In the genomic region with DNA sequence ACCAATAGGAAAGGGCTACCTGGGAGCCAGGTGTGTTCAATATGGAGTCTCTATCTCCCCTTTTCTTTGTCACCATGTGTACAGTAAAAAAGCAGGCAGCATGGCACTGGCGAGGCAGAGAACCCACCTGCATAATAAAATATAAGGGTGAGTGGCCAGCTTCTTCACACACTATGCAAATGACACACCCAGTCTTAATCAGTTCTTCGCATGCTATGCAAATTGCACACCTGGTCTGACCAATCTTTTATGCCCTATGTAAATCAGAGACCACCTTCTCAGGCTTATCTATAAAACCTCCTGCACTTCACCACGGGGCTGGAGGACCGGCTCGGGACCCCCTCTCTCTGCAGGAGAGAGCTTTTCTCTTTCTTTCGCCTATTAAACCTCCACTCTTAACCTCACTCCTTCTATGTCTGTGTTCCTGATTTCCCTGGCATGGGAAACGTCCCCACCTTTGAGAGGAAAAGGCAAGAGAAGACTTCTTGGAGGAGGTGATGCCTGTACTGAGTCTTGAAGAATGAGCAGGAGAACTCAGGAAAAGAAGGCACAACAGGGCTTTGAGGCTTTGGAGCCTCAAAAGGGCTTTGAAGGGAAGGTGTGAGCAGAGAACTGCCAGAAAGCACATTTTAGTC, we compare ENCODE assay signal across 27 cellular contexts.
DNase-seq lines count a peak whose midpoint lies in the region; TF ChIP-seq lines count a peak whose summit lies in the region.
"Had no signal": no experiment of that assay in that cellular context is flagged by ENCODE, and none has a peak within 500 bp of the region (broad histone marks: within the 10 kb centered on the region; RNA-seq: fewer than 3 reads in every experiment).

No MANE protein-coding gene starts in this region.

- H3K4me1 ChIP-seq in H9 (ENCODE audit: insufficient read depth, low read length) (peaks cover 17% of the 10 kb centered on the region), iPS-15b (ENCODE audit: control insufficient read depth, insufficient read depth, low read length) (peaks cover 24% of the 10 kb centered on the region), esophagus squamous epithelium (no peaks in the 10 kb centered on the region), left ventricle myocardium inferior (no peaks in the 10 kb centered on the region)
- H3K4me1 ChIP-seq: A549; BLaER1 treated with 17β-estradiol and CSF1 and Interleukin-3, amounts not matched to agents 10 nM and 100 nM had no signal

- no peak overlapping the region for H2AK5ac ChIP-seq in H9 (ENCODE audit: insufficient read length, low read length)

- POLR2A ChIA-PET in MCF 10A (lab: Yijun Ruan, JAX) = no interaction called here

- H3K4me3 ChIP-seq in iPS-15b (ENCODE audit: low read depth, low read length) = peak overlapping the region; percentile 53
- no peak overlapping the region for H3K4me3 ChIP-seq in esophagus squamous epithelium
- no peak overlapping the region for H3K4me3 ChIP-seq in left ventricle myocardium inferior
- H3K4me3 ChIP-seq: A549; BLaER1 treated with 17β-estradiol and CSF1 and Interleukin-3, amounts not matched to agents 10 nM and 100 nM; GM12878; K562 had no signal

- H3K18ac ChIP-seq in H9 (ENCODE audit: insufficient read length, low read depth, low read length) = peak overlapping the region; percentile 23

- H3K9ac ChIP-seq in H9 (ENCODE audit: extremely low read depth, insufficient read length, low read length) (peak overlapping the region; percentile 88), iPS-15b (ENCODE audit: low read depth, low read length) (peak overlapping the region; percentile 63)
- H3K9ac ChIP-seq: BLaER1 treated with 17β-estradiol and CSF1 and Interleukin-3, amounts not matched to agents 10 nM and 100 nM; SK-N-SH had no signal

- H2BK5ac ChIP-seq in H9 (ENCODE audit: insufficient read length, low read length) = peak overlapping the region; percentile 33

- no peak overlapping the region for H4K91ac ChIP-seq in H9 (ENCODE audit: insufficient read length, low read depth, low read length)

- intact Hi-C loops in esophagus squamous epithelium (cut with DNase I) = no loop called here
- intact Hi-C loops in MCF 10A (cut with micrococcal nuclease) = no loop called here
- intact Hi-C loops in left ventricle myocardium inferior (cut with micrococcal nuclease) = no loop called here

- H3K4me3 Mint-ChIP-seq in H9 (peak overlapping the region; percentile 43 to 85), MCF 10A (ENCODE audit: unreplicated experiment) (no peak overlapping the region)
- H3K4me3 Mint-ChIP-seq: CD4-positive, alpha-beta T cell had no signal

- no peak overlapping the region; the same call in 1 of the 2 replicates for H3K14ac ChIP-seq in H9 (ENCODE audit: insufficient read depth, low read length)

- H3K9me3 ChIP-seq in H9 (ENCODE audit: control insufficient read depth, low read depth, low read length) = peaks cover 5% of the 10 kb centered on the region
- H3K9me3 ChIP-seq in iPS-15b (ENCODE audit: control insufficient read depth, insufficient read depth, low read length) = no peaks in the 10 kb centered on the region
- H3K9me3 ChIP-seq in esophagus squamous epithelium = peaks cover 0 to 9% (median 0%) of the 10 kb centered on the region in 3 donors
- peaks cover 19% of the 10 kb centered on the region for H3K9me3 ChIP-seq in left ventricle myocardium inferior (replicated peaks)
- H3K9me3 ChIP-seq: SK-N-SH had no signal

- WGBS in H9 (ENCODE audit: extremely low coverage, insufficient read length, low lambda C conversion rate) = no CpG with 5 or more reads among the region's 7 CpGs
- 28 to 45% methylated on average over 7 of the region's 7 CpGs for WGBS in esophagus squamous epithelium, 2 donors

- H3K4ac ChIP-seq in H9 (ENCODE audit: low read depth, low read length) = no peak overlapping the region

- no peak overlapping the region for H2BK20ac ChIP-seq in H9 (ENCODE audit: low read depth, low read length, poor library complexity, severe bottlenecking)

- DNase-seq in H9 = peak; percentile 66
- peak; percentile 43 for DNase-seq in NCI-H526 treated with DMSO at 0.1 percent for 48 hours (lab: John Stamatoyannopoulos, UW)
- no peak for DNase-seq in esophagus squamous epithelium (lab: John Stamatoyannopoulos, UW)
- DNase-seq in DMS53 treated with DMSO at 0.1 percent for 48 hours (lab: John Stamatoyannopoulos, UW; ENCODE audit: unreplicated experiment) = no peak
- DNase-seq in MCF 10A (ENCODE audit: unreplicated experiment) = no peak
- no peak for DNase-seq in left ventricle myocardium inferior
- DNase-seq: AML-193; CD4-positive, alpha-beta T cell; DMS53; GDM1; GOT3; Kasumi-1; MV-4-11; NCI-H1105 treated with DMSO at 0.1 percent for 48 hours; NCI-H146; NCI-H1930; NCI-H2107; NCI-H446; NCI-H524 treated with DMSO at 0.1 percent for 48 hours; SK-N-SH; SW 1271 had no signal

- H3K36me3 Mint-ChIP-seq in H9 (ENCODE audit: insufficient read depth in 1 of 3, low read depth in 3 of 3) (peaks cover 9 to 28% (median 13%) of the 10 kb centered on the region in 3 experiments), MCF 10A (ENCODE audit: insufficient read depth, unreplicated experiment) (no peaks in the 10 kb centered on the region)

- peaks cover 11% of the 10 kb centered on the region; the same call in 1 of the 2 replicates for H3K79me2 ChIP-seq in H9 (ENCODE audit: insufficient read depth, low read length)

- H3K27ac Mint-ChIP-seq in H9 = peak overlapping the region; percentile 92 to 99 (median 98)
- H3K27ac Mint-ChIP-seq in MCF 10A (ENCODE audit: low read depth, unreplicated experiment) = no peak overlapping the region
- H3K27ac Mint-ChIP-seq: CD4-positive, alpha-beta T cell had no signal

- H2BK120ac ChIP-seq in H9 (ENCODE audit: low read depth, low read length, poor library complexity, severe bottlenecking) = no peak overlapping the region

- peak overlapping the region; percentile 99 for H3K4me2 ChIP-seq in H9 (ENCODE audit: insufficient read depth, insufficient read length, low read length)
- H3K4me2 ChIP-seq: A549; BLaER1 treated with 17β-estradiol and CSF1 and Interleukin-3, amounts not matched to agents 10 nM and 100 nM; SK-N-SH had no signal

- H3K27me3 Mint-ChIP-seq in H9 (ENCODE audit: low read depth) (no peaks in the 10 kb centered on the region; the same call in none of the 2 replicates), MCF 10A (ENCODE audit: insufficient read depth, unreplicated experiment) (no peaks in the 10 kb centered on the region)
- H3K27me3 Mint-ChIP-seq: CD4-positive, alpha-beta T cell had no signal

- H3K36me3 ChIP-seq in iPS-15b (ENCODE audit: control insufficient read depth, insufficient read depth, low read length) = no peaks in the 10 kb centered on the region
- H3K36me3 ChIP-seq in esophagus squamous epithelium = no peaks in the 10 kb centered on the region
- H3K36me3 ChIP-seq in left ventricle myocardium inferior = no peaks in the 10 kb centered on the region
- H3K36me3 ChIP-seq: BLaER1 treated with 17β-estradiol and CSF1 and Interleukin-3, amounts not matched to agents 10 nM and 100 nM had no signal

- TF ChIP-seq POLR2A in esophagus squamous epithelium (IDR thresholded peaks at IDR 0.05) = no peak

- H3K27me3 ChIP-seq in H9 (ENCODE audit: insufficient read depth, low read length) (no peaks in the 10 kb centered on the region), iPS-15b (ENCODE audit: control insufficient read depth, insufficient read depth, low read length) (no peaks in the 10 kb centered on the region), esophagus squamous epithelium (peaks cover 0 to 42% (median 0%) of the 10 kb centered on the region in 4 donors), left ventricle myocardium inferior (ENCODE audit: low read depth) (peaks cover 70% of the 10 kb centered on the region)
- H3K27me3 ChIP-seq: BLaER1 treated with 17β-estradiol and CSF1 and Interleukin-3, amounts not matched to agents 10 nM and 100 nM had no signal

- H3K56ac ChIP-seq in H9 (ENCODE audit: insufficient read length, low read depth, low read length) = peak overlapping the region; percentile 63

- H3K23me2 ChIP-seq in H9 (ENCODE audit: insufficient read length, low read depth, low read length, poor library complexity, severe bottlenecking) = peaks cover 10% of the 10 kb centered on the region

- H3K27ac ChIP-seq in H9 (ENCODE audit: insufficient read length, low read depth, low read length) (peak overlapping the region; percentile 73), esophagus squamous epithelium (no peak overlapping the region), left ventricle myocardium inferior (replicated peaks) (no peak overlapping the region)
- H3K27ac ChIP-seq: A549; BLaER1 treated with 17β-estradiol and CSF1 and Interleukin-3, amounts not matched to agents 10 nM and 100 nM; HL-60 had no signal

- TF ChIP-seq CTCF in H9 (conservative IDR thresholded peaks at IDR 0.05) (no peak), esophagus squamous epithelium (IDR thresholded peaks at IDR 0.05) (no peak), MCF 10A (IDR thresholded peaks at IDR 0.05; ENCODE audit: unreplicated experiment) (no peak), left ventricle myocardium inferior (IDR thresholded peaks at IDR 0.05; ENCODE audit: borderline replicate concordance) (no peak)

- no peak overlapping the region for H4K8ac ChIP-seq in H9 (replicated peaks; ENCODE audit: insufficient read length, low read depth, low read length)

- no peak overlapping the region for H2BK12ac ChIP-seq in H9 (ENCODE audit: insufficient read length, low read depth, low read length)

- H2BK15ac ChIP-seq in H9 (ENCODE audit: low read depth, low read length) = no peak overlapping the region

- no peak overlapping the region for H3T11ph ChIP-seq in H9 (ENCODE audit: low read length)

- no TSS peak for BruUV-seq in MCF 10A (replicated peaks; lab: Mats Ljungman, UMichigan)

- H3K79me1 ChIP-seq in H9 (ENCODE audit: insufficient read depth, low read depth, low read length, poor library complexity, severe bottlenecking) = no peaks in the 10 kb centered on the region

- peaks cover 74 to 76% of the 10 kb centered on the region in 2 experiments for H3K4me1 Mint-ChIP-seq in H9
- no peaks in the 10 kb centered on the region for H3K4me1 Mint-ChIP-seq in MCF 10A (ENCODE audit: insufficient read depth, unreplicated experiment)

- H4K5ac ChIP-seq in H9 (ENCODE audit: insufficient read length, low read depth, low read length) = no peak overlapping the region

- H3K9me3 Mint-ChIP-seq in H9 (peaks cover 14 to 30% of the 10 kb centered on the region in 2 experiments), MCF 10A (ENCODE audit: unreplicated experiment) (peaks cover 42% of the 10 kb centered on the region)

- H2AFZ ChIP-seq in H9 (ENCODE audit: low read length) = no peak overlapping the region

- no peaks in the 10 kb centered on the region for H4K20me1 ChIP-seq in H9 (ENCODE audit: control insufficient read depth, insufficient read depth, insufficient read length)
- H4K20me1 ChIP-seq: BLaER1 treated with 17β-estradiol and CSF1 and Interleukin-3, amounts not matched to agents 10 nM and 100 nM had no signal

- CTCF ChIA-PET in MCF 10A (lab: Yijun Ruan, JAX) = interaction anchor here (1.3 kb wide), 1 partner anchor 577 kb away, joined by 4 read pairs; no protein-coding TSS in a partner anchor

- H3K23ac ChIP-seq in H9 (ENCODE audit: insufficient read length, low read depth, low read length) = no peak overlapping the region

Comparison
In these comparisons a context has a peak if more than half of its experiments do, and no peak if none do; other contexts are left out.
1. DNase-seq: peak in H9 (single experiment) and NCI-H526 treated with DMSO at 0.1 percent for 48 hours (single experiment); none in esophagus squamous epithelium (single experiment), DMS53 treated with DMSO at 0.1 percent for 48 hours (single experiment), MCF 10A (single experiment) and left ventricle myocardium inferior (single experiment).